Comparison of ENCODE assay signal across 8 cellular contexts in genomic region chr22:29766632-29767288, GRCh38. TPM values are rescaled to one million over a fixed set of nuclear protein-coding genes. Genes with fewer than 3 reads are reported as not detected.
DNase-seq lines count a peak whose midpoint lies in the region; ATAC-seq and TF ChIP-seq lines count a peak whose summit lies in the region.

Gene ZMAT5, minus strand, starts transcription at chr22:29767007. Its CDS starts 18,463 bp downstream, at chr22:29748544.

- H3K4me3 ChIP-seq in ovary (peak within 1 kb of the TSS; percentile 97), thyroid gland (replicated peaks in 1 of 3) (peak within 1 kb of the TSS; percentile 38 to 93 (median 76))

- H3K27ac ChIP-seq in ovary (peak within 1 kb of the TSS; percentile 31 to 76), thyroid gland (peak within 1 kb of the TSS; percentile 82 to 91 (median 87))

- H3K36me3 ChIP-seq in ovary (no peaks in the 10 kb centered on the region), thyroid gland (peaks cover 9 to 11% of the 10 kb centered on the region in 2 donors)

- DNase-seq in NCI-H1417 treated with DMSO at 0.1 percent for 48 hours (lab: John Stamatoyannopoulos, UW), result peak; percentile 87
- DNase-seq in SW480 (ENCODE audit: low spot score), result peak; percentile 96
- DNase-seq in activated naive CD8-positive, alpha-beta T cell treated with anti-CD3 and anti-CD28 coated beads, Interleukin-2, amount 50 U/mL, for 24 hours, result peak; percentile 89
- DNase-seq in Right ventricle myocardium inferior (ENCODE audit: missing footprints), result peak; percentile 96
- DNase-seq in ovary, result peak; percentile 90 to 93 (median 93)
- DNase-seq in thyroid gland, result peak; percentile 97

- no peaks in the 10 kb centered on the region for H3K9me3 Mint-ChIP-seq in activated naive CD8-positive, alpha-beta T cell treated with anti-CD3 and anti-CD28 coated beads, Interleukin-2, amount 50 U/mL, for 24 hours

- H3K27ac Mint-ChIP-seq in activated naive CD8-positive, alpha-beta T cell treated with anti-CD3 and anti-CD28 coated beads, Interleukin-2, amount 50 U/mL, for 24 hours, result peak within 1 kb of the TSS; percentile 99

- H3K27me3 ChIP-seq in ovary (no peaks in the 10 kb centered on the region), thyroid gland (no peaks in the 10 kb centered on the region)

- H3K4me1 ChIP-seq in ovary (ENCODE audit: insufficient read depth) (peaks cover 10% of the 10 kb centered on the region), thyroid gland (peaks cover 21 to 22% of the 10 kb centered on the region in 2 donors)

- H3K4me3 Mint-ChIP-seq in activated naive CD8-positive, alpha-beta T cell treated with anti-CD3 and anti-CD28 coated beads, Interleukin-2, amount 50 U/mL, for 24 hours, result peak within 1 kb of the TSS; percentile 100

- TF ChIP-seq EP300 in ovary (IDR thresholded peaks at IDR 0.05), result no peak

- no peaks in the 10 kb centered on the region for H3K27me3 Mint-ChIP-seq in activated naive CD8-positive, alpha-beta T cell treated with anti-CD3 and anti-CD28 coated beads, Interleukin-2, amount 50 U/mL, for 24 hours

- TF ChIP-seq POLR2A in GM10847 (IDR thresholded peaks at IDR 0.05; ENCODE audit: extremely low read depth, insufficient read length) (peak; percentile 77), ovary (IDR thresholded peaks at IDR 0.05) (no peak), thyroid gland (IDR thresholded peaks at IDR 0.05) (peak; percentile 67 to 81)

- peaks cover 41% of the 10 kb centered on the region for H3K4me1 Mint-ChIP-seq in activated naive CD8-positive, alpha-beta T cell treated with anti-CD3 and anti-CD28 coated beads, Interleukin-2, amount 50 U/mL, for 24 hours

- intact Hi-C loops in Right ventricle myocardium inferior (cut with DNase I) (loop anchor here (5.0 kb wide), 4 partner anchors 51 to 241 kb away; partner anchors contain the start of gene MTMR3), ovary (cut with DNase I) (loop anchor here in 1 of 4 donors (10.0 kb wide), 1 partner anchor 238 kb away; no protein-coding TSS in a partner anchor), thyroid gland (cut with DNase I) (no loop called here)

- TF ChIP-seq CTCF in ovary (IDR thresholded peaks at IDR 0.05) (no peak), thyroid gland (IDR thresholded peaks at IDR 0.05) (no peak)

- ATAC-seq in HG02759 (IDR thresholded peaks at IDR 0.05; ENCODE audit: unreplicated experiment) (peak; percentile 89), Right ventricle myocardium inferior (peak; percentile 98)
- peak; percentile 98 for ATAC-seq in activated naive CD8-positive, alpha-beta T cell treated with anti-CD3 and anti-CD28 coated beads, Interleukin-2, amount 50 U/mL, for 24 hours

- WGBS in ovary, 3 donors, result 0% methylated on average over 33 of the region's 33 CpGs
- WGBS in thyroid gland, 2 donors, result 0% methylated on average over 19 to 33 of the region's 33 CpGs

- peaks cover 28% of the 10 kb centered on the region for H3K36me3 Mint-ChIP-seq in activated naive CD8-positive, alpha-beta T cell treated with anti-CD3 and anti-CD28 coated beads, Interleukin-2, amount 50 U/mL, for 24 hours (ENCODE audit: low read depth)

- no peaks in the 10 kb centered on the region for H3K9me3 ChIP-seq in ovary
- H3K9me3 ChIP-seq in thyroid gland, result no peaks in the 10 kb centered on the region

RNA-seq across cellular contexts. Expression of gene ZMAT5, which starts in this region (rescaled TPM):
- 21.7 TPM for total RNA-seq in Right ventricle myocardium inferior
- total RNA-seq in ovary, result 10 to 100 TPM; 16.1 to 27.2 (median 22.3) TPM
- 10 to 100 TPM in 1 of 2 donors, 1 to 10 TPM in 1; 5.7 to 17.7 TPM for polyA plus RNA-seq in ovary
- total RNA-seq in thyroid gland, result 10 to 100 TPM; 16.2 to 40.1 (median 24.3) TPM

Comparison
In these comparisons a context has a peak if more than half of its experiments do, and no peak if none do; other contexts are left out.
1. Peak in every context shown above with its lines: DNase-seq, ATAC-seq, H3K4me3 ChIP-seq and H3K27ac ChIP-seq.